In the genomic region with DNA sequence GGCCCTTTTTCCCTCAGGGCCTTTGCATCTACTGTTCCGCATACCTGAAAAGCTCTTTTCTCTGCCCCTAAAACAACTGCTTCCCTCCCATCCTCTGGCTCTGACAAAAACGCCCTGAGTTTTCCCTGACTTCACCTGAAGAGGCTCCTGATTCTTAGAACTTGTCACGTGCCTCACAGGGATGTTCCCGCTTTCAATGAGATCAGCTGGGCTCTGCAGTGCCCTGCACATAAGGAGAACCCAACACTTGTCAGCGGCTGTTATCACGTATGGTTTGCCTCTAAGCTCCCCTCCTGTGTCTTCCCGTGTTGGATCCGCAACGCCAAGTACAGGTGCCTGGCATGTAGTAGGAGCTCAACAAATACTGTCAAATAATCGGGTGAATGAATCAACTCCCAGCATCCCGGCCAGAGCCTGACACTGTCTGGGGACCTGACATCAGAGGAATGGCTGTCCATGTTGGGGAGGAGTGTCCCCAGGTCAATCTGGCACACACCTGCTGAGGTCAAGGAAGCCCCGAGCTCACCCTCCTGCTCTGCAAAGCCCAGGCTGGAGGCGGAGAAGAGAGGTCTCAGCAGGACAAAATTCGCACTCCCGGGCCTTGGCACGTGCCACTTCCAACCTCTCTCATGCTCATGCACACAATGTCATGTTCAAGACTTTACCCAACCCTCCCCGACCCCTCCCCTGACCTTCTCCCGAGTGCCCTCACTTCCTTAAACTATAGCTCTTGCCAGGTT, we compare ENCODE assay signal across 1 cellular context.
TF ChIP-seq lines count a peak whose summit lies in the region.

No MANE protein-coding gene starts in this region.

TF ChIP-seq in HepG2, 621 proteins besides CTCF, POLR2A, EP300 and RAD21 (continued from another document):
- TF ChIP-seq, protein P1, sequence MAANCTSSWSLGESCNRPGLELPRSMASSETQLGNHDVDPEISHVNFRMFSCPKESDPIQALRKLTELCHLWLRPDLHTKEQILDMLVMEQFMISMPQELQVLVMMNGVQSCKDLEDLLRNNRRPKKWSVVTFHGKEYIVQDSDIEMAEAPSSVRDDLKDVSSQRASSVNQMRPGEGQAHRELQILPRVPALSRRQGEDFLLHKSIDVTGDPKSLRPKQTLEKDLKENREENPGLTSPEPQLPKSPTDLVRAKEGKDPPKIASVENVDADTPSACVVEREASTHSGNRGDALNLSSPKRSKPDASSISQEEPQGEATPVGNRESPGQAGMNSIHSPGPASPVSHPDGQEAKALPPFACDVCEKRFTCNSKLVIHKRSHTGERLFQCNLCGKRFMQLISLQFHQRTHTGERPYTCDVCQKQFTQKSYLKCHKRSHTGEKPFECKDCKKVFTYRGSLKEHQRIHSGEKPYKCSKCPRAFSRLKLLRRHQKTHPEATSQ (CRISPR knock-in tag; IDR thresholded peaks at IDR 0.05; ENCODE audit: borderline replicate concordance) = no peak
- TF ChIP-seq SMAD9 (CRISPR knock-in tag; IDR thresholded peaks at IDR 0.05) (no peak), MTF2 (CRISPR knock-in tag; IDR thresholded peaks at IDR 0.05; ENCODE audit: borderline replicate concordance) (no peak), ZNF746 (CRISPR knock-in tag; IDR thresholded peaks at IDR 0.05) (no peak), ZFYVE20 (CRISPR knock-in tag; IDR thresholded peaks at IDR 0.05; ENCODE audit: borderline replicate concordance, low read depth) (no peak), REST (IDR thresholded peaks at IDR 0.05; ENCODE audit: borderline replicate concordance in 1 of 2, low read depth in 1 of 2, low read length in 2 of 2) (no peak), PRMT3 (CRISPR knock-in tag; IDR thresholded peaks at IDR 0.05; ENCODE audit: borderline replicate concordance, low read depth) (no peak), ISL2 (CRISPR knock-in tag; IDR thresholded peaks at IDR 0.05) (no peak), TEAD3 (CRISPR knock-in tag; optimal IDR thresholded peaks at IDR 0.05; ENCODE audit: borderline replicate concordance) (peak; percentile 15), ZNF740 (CRISPR knock-in tag; IDR thresholded peaks at IDR 0.05) (no peak), ZNF768 (CRISPR knock-in tag; IDR thresholded peaks at IDR 0.05) (no peak), THAP7 (CRISPR knock-in tag; IDR thresholded peaks at IDR 0.05) (no peak), KMT2A (CRISPR knock-in tag; IDR thresholded peaks at IDR 0.05) (0 out of 2 replicates have a peak, but pooled peaks have one; percentile 2), DNMT3B (CRISPR knock-in tag; conservative IDR thresholded peaks at IDR 0.05) (no peak), MXD1 (CRISPR knock-in tag; IDR thresholded peaks at IDR 0.05) (no peak)
- TF ChIP-seq, protein P2, sequence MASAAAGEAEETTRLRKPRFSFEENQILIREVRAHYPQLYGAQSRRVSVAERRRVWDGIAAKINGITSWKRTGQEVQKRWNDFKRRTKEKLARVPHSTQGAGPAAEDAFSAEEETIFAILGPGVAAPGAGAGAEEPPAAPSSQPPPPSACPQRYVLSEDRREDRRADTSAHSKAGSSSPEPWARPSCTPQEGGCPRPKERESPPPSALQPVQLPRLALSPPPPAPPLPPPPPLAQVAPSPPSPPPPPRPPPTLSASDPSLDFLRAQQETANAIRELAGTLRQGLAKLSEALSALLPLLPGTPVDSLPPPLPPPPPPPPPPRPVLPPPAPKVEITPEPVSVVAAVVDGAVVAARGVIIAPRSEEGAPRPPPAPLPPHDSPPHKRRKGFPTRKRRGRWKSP (CRISPR knock-in tag; IDR thresholded peaks at IDR 0.05) = no peak
- TF ChIP-seq, protein P3, sequence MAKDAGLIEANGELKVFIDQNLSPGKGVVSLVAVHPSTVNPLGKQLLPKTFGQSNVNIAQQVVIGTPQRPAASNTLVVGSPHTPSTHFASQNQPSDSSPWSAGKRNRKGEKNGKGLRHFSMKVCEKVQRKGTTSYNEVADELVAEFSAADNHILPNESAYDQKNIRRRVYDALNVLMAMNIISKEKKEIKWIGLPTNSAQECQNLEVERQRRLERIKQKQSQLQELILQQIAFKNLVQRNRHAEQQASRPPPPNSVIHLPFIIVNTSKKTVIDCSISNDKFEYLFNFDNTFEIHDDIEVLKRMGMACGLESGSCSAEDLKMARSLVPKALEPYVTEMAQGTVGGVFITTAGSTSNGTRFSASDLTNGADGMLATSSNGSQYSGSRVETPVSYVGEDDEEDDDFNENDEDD (CRISPR knock-in tag; IDR thresholded peaks at IDR 0.05; ENCODE audit: borderline replicate concordance) = peak; percentile 38; the same call in 1 of the 2 replicates
- TF ChIP-seq, protein P4, sequence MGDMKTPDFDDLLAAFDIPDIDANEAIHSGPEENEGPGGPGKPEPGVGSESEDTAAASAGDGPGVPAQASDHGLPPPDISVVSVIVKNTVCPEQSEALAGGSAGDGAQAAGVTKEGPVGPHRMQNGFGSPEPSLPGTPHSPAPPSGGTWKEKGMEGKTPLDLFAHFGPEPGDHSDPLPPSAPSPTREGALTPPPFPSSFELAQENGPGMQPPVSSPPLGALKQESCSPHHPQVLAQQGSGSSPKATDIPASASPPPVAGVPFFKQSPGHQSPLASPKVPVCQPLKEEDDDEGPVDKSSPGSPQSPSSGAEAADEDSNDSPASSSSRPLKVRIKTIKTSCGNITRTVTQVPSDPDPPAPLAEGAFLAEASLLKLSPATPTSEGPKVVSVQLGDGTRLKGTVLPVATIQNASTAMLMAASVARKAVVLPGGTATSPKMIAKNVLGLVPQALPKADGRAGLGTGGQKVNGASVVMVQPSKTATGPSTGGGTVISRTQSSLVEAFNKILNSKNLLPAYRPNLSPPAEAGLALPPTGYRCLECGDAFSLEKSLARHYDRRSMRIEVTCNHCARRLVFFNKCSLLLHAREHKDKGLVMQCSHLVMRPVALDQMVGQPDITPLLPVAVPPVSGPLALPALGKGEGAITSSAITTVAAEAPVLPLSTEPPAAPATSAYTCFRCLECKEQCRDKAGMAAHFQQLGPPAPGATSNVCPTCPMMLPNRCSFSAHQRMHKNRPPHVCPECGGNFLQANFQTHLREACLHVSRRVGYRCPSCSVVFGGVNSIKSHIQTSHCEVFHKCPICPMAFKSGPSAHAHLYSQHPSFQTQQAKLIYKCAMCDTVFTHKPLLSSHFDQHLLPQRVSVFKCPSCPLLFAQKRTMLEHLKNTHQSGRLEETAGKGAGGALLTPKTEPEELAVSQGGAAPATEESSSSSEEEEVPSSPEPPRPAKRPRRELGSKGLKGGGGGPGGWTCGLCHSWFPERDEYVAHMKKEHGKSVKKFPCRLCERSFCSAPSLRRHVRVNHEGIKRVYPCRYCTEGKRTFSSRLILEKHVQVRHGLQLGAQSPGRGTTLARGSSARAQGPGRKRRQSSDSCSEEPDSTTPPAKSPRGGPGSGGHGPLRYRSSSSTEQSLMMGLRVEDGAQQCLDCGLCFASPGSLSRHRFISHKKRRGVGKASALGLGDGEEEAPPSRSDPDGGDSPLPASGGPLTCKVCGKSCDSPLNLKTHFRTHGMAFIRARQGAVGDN (CRISPR knock-in tag; IDR thresholded peaks at IDR 0.05) = peak; percentile 32; the same call in 1 of the 2 replicates
